9 cellular contexts compared by ENCODE assay signal in genomic region chr2:96533292-96534073, GRCh38. TPM values are rescaled to one million over a fixed set of nuclear protein-coding genes. Genes with fewer than 3 reads are reported as not detected.
DNase-seq lines count a peak whose midpoint lies in the region; ATAC-seq and TF ChIP-seq lines count a peak whose summit lies in the region.
"Had no signal": no experiment of that assay in that cellular context is flagged by ENCODE, and none has a peak within 500 bp of the region (broad histone marks: within the 10 kb centered on the region; RNA-seq: fewer than 3 reads in every experiment).

No MANE protein-coding gene starts in this region.

- H3K9me3 ChIP-seq in AG04450 (ENCODE audit: control insufficient read depth, insufficient read depth, low read length), result no peaks in the 10 kb centered on the region; the same call in 1 of the 2 replicates
- H3K9me3 ChIP-seq in naive thymus-derived CD4-positive, alpha-beta T cell (ENCODE audit: control insufficient read depth in 2 of 3, low read length in 3 of 3), result no peaks in the 10 kb centered on the region
- H3K9me3 ChIP-seq: SJSA1 had no signal

- ATAC-seq in naive thymus-derived CD4-positive, alpha-beta T cell, result no peak
- no peak for ATAC-seq in GM21381 (IDR thresholded peaks at IDR 0.05; ENCODE audit: unreplicated experiment)
- no peak for ATAC-seq in activated CD8-positive, alpha-beta memory T cell treated with anti-CD3 and anti-CD28 coated beads, Interleukin-2, amount 10 ng/mL, durations not matched to agents 7 days and 5 days

- POLR2A ChIA-PET in AG04450 (lab: Yijun Ruan, JAX), result no interaction called here
- POLR2A ChIA-PET in naive thymus-derived CD4-positive, alpha-beta T cell (lab: Charles Lee), result interaction anchor here (0.8 to 17.2 kb wide), 4 partner anchors 11 to 47 kb away, joined by 3 to 241 read pairs (median 4); no protein-coding TSS in a partner anchor

- no peaks in the 10 kb centered on the region for H3K27me3 ChIP-seq in AG04450 (ENCODE audit: control insufficient read depth, insufficient read depth, low read length)
- no peaks in the 10 kb centered on the region for H3K27me3 ChIP-seq in naive thymus-derived CD4-positive, alpha-beta T cell (ENCODE audit: control insufficient read depth in 2 of 2, insufficient read depth in 2 of 2, low read length in 2 of 2)
- H3K27me3 ChIP-seq: SJSA1 had no signal

- peaks cover 0 to 13% (median 0%) of the 10 kb centered on the region in 3 experiments for H3K36me3 ChIP-seq in naive thymus-derived CD4-positive, alpha-beta T cell (ENCODE audit: control insufficient read depth in 2 of 3, insufficient read depth in 3 of 3, low read length in 3 of 3)

- peaks cover 12% of the 10 kb centered on the region for H3K27me3 Mint-ChIP-seq in dendritic cell treated with granulocyte-macrophage colony-stimulating factor and Interleukin-4, amounts not matched to agents 40 ng/mL and 50 ng/mL, for 4 days
- no peaks in the 10 kb centered on the region for H3K27me3 Mint-ChIP-seq in naive thymus-derived CD4-positive, alpha-beta T cell
- no peaks in the 10 kb centered on the region for H3K27me3 Mint-ChIP-seq in activated CD8-positive, alpha-beta memory T cell treated with anti-CD3 and anti-CD28 coated beads, Interleukin-2, amount 10 ng/mL, durations not matched to agents 7 days and 5 days

- intact Hi-C loops in dendritic cell treated with granulocyte-macrophage colony-stimulating factor and Interleukin-4, amounts not matched to agents 40 ng/mL and 50 ng/mL, for 4 days (cut with micrococcal nuclease), result loop anchor here (2.0 kb wide), 1 partner anchor 47 kb away; no protein-coding TSS in a partner anchor
- intact Hi-C loops in naive thymus-derived CD4-positive, alpha-beta T cell (cut with micrococcal nuclease), result loop anchor here in 1 of 2 donors (10.0 kb wide), 1 partner anchor 1509 kb away; the partner anchor contains the start of gene MAL

- H3K27ac Mint-ChIP-seq in dendritic cell treated with granulocyte-macrophage colony-stimulating factor and Interleukin-4, amounts not matched to agents 40 ng/mL and 50 ng/mL, for 4 days, result peak overlapping the region; percentile 89
- peak overlapping the region in 8 of 9 donors; percentile 9 to 94 (median 40) for H3K27ac Mint-ChIP-seq in naive thymus-derived CD4-positive, alpha-beta T cell
- H3K27ac Mint-ChIP-seq in activated CD8-positive, alpha-beta memory T cell treated with anti-CD3 and anti-CD28 coated beads, Interleukin-2, amount 10 ng/mL, durations not matched to agents 7 days and 5 days, result no peak overlapping the region

- H3K4me3 ChIP-seq in AG04450 (ENCODE audit: low read depth, low read length), result no peak overlapping the region
- H3K4me3 ChIP-seq in naive thymus-derived CD4-positive, alpha-beta T cell (ENCODE audit: low read length), result no peak overlapping the region
- H3K4me3 ChIP-seq: SJSA1 had no signal

- peaks cover 24 to 32% of the 10 kb centered on the region in 2 donors for H3K4me1 ChIP-seq in naive thymus-derived CD4-positive, alpha-beta T cell (ENCODE audit: control insufficient read depth in 2 of 2, insufficient read depth in 2 of 2, low read length in 2 of 2)

- DNase-seq in AG04450 (ENCODE audit: low read depth, low spot score), result no peak
- DNase-seq in M059J (ENCODE audit: low read depth), result peak; percentile 74
- DNase-seq in naive thymus-derived CD4-positive, alpha-beta T cell, result peak in 1 of 9 donors; percentile 8
- no peak for DNase-seq in DMS79 (lab: John Stamatoyannopoulos, UW)
- no peak for DNase-seq in activated CD4-positive, CD25-positive, alpha-beta regulatory T cell (lab: John Stamatoyannopoulos, UW)
- no peak for DNase-seq in activated CD8-positive, alpha-beta memory T cell treated with anti-CD3 and anti-CD28 coated beads, Interleukin-2, amount 10 ng/mL, durations not matched to agents 7 days and 5 days

- CTCF ChIA-PET in AG04450 (lab: Charles Lee), result interaction anchor here (0.6 to 2.8 kb wide), 5 partner anchors 15 to 357 kb away, joined by 3 to 16 read pairs (median 5); no protein-coding TSS in a partner anchor
- CTCF ChIA-PET in naive thymus-derived CD4-positive, alpha-beta T cell (lab: Charles Lee), result interaction anchor here (0.6 to 2.1 kb wide), 10 partner anchors 7 to 418 kb away, joined by 3 to 7 read pairs (median 3); no protein-coding TSS in a partner anchor
- CTCF ChIA-PET in activated CD8-positive, alpha-beta memory T cell treated with anti-CD3 and anti-CD28 coated beads, Interleukin-2, amount 10 ng/mL, durations not matched to agents 7 days and 5 days (lab: Charles Lee), result interaction anchor here (0.8 to 2.4 kb wide), 9 partner anchors 8 to 217 kb away, joined by 3 to 11 read pairs (median 3); no protein-coding TSS in a partner anchor

- TF ChIP-seq CTCF in AG04450 (IDR thresholded peaks at IDR 0.05; ENCODE audit: low read depth, low read length), result no peak

- H3K36me3 Mint-ChIP-seq in dendritic cell treated with granulocyte-macrophage colony-stimulating factor and Interleukin-4, amounts not matched to agents 40 ng/mL and 50 ng/mL, for 4 days (ENCODE audit: low read depth), result peaks cover 14% of the 10 kb centered on the region
- H3K36me3 Mint-ChIP-seq in naive thymus-derived CD4-positive, alpha-beta T cell, result peaks cover 0 to 2% (median 0%) of the 10 kb centered on the region in 5 donors
- H3K36me3 Mint-ChIP-seq in activated CD8-positive, alpha-beta memory T cell treated with anti-CD3 and anti-CD28 coated beads, Interleukin-2, amount 10 ng/mL, durations not matched to agents 7 days and 5 days, result peaks cover 1% of the 10 kb centered on the region

- no peaks in the 10 kb centered on the region for H3K9me3 Mint-ChIP-seq in dendritic cell treated with granulocyte-macrophage colony-stimulating factor and Interleukin-4, amounts not matched to agents 40 ng/mL and 50 ng/mL, for 4 days
- H3K9me3 Mint-ChIP-seq in naive thymus-derived CD4-positive, alpha-beta T cell, result peaks cover 0 to 7% (median 0%) of the 10 kb centered on the region in 11 donors
- no peaks in the 10 kb centered on the region for H3K9me3 Mint-ChIP-seq in activated CD8-positive, alpha-beta memory T cell treated with anti-CD3 and anti-CD28 coated beads, Interleukin-2, amount 10 ng/mL, durations not matched to agents 7 days and 5 days (ENCODE audit: low read depth)

- no peak overlapping the region for H3K4me3 Mint-ChIP-seq in dendritic cell treated with granulocyte-macrophage colony-stimulating factor and Interleukin-4, amounts not matched to agents 40 ng/mL and 50 ng/mL, for 4 days
- H3K4me3 Mint-ChIP-seq in naive thymus-derived CD4-positive, alpha-beta T cell, result no peak overlapping the region
- H3K4me3 Mint-ChIP-seq in activated CD8-positive, alpha-beta memory T cell treated with anti-CD3 and anti-CD28 coated beads, Interleukin-2, amount 10 ng/mL, durations not matched to agents 7 days and 5 days, result no peak overlapping the region

- peak overlapping the region; percentile 33 for H3K27ac ChIP-seq in AG04450 (ENCODE audit: low read depth, low read length)
- no peak overlapping the region for H3K27ac ChIP-seq in naive thymus-derived CD4-positive, alpha-beta T cell (ENCODE audit: low read depth, low read length)

- peaks cover 81% of the 10 kb centered on the region for H3K4me1 Mint-ChIP-seq in dendritic cell treated with granulocyte-macrophage colony-stimulating factor and Interleukin-4, amounts not matched to agents 40 ng/mL and 50 ng/mL, for 4 days (ENCODE audit: low read depth)
- H3K4me1 Mint-ChIP-seq in naive thymus-derived CD4-positive, alpha-beta T cell, result peaks cover 33 to 78% (median 48%) of the 10 kb centered on the region in 7 donors
- H3K4me1 Mint-ChIP-seq in activated CD8-positive, alpha-beta memory T cell treated with anti-CD3 and anti-CD28 coated beads, Interleukin-2, amount 10 ng/mL, durations not matched to agents 7 days and 5 days, result peaks cover 74% of the 10 kb centered on the region

RNA-seq across cellular contexts. Expression of gene ARID5A, which starts 3.1 kb away (rescaled TPM):
- polyA plus RNA-seq in AG04450 (2011; rRNA removed), result 3.1 and 5.0 TPM in 2 replicates
- polyA minus RNA-seq in AG04450 (2011; rRNA and poly(A)+ RNA removed), result 2.4 and 4.3 TPM in 2 replicates
- 7.0 and 15.1 TPM in 2 replicates for total RNA-seq in M059J (2014; rRNA removed; shearing (Covaris generic))
- total RNA-seq in naive thymus-derived CD4-positive, alpha-beta T cell, result 100 to 1,000 TPM in 3 of 5 experiments, 10 to 100 TPM in 2; 82.4 to 182 (median 113) TPM
- 100 to 1,000 TPM in 1 of 2 donors, 10 to 100 TPM in 1; 52.2 to 111 TPM for polyA plus RNA-seq in naive thymus-derived CD4-positive, alpha-beta T cell
- 10 to 100 TPM; 57.9 to 70.5 TPM for total RNA-seq in activated CD8-positive, alpha-beta memory T cell treated with anti-CD3 and anti-CD28 coated beads, Interleukin-2, amount 10 ng/mL, durations not matched to agents 7 days and 5 days

RNA-seq across cellular contexts. Expression of gene NEURL3, which starts 28.3 kb away (rescaled TPM):
- polyA plus RNA-seq in AG04450 (2011; rRNA removed), result not detected in 2 replicates
- polyA minus RNA-seq in AG04450 (2011; rRNA and poly(A)+ RNA removed), result not detected in 2 replicates
- 0.59 and 1.1 TPM in 2 replicates for total RNA-seq in M059J (2014; rRNA removed; shearing (Covaris generic))
- total RNA-seq in naive thymus-derived CD4-positive, alpha-beta T cell, result 1 to 10 TPM in 1 of 5 experiments, under 1 TPM in 2, not detected in 2; 0.27 to 1.3 (median 0.43) TPM
- polyA plus RNA-seq in naive thymus-derived CD4-positive, alpha-beta T cell, result not detected
- under 1 TPM; 0.38 to 0.52 TPM for total RNA-seq in activated CD8-positive, alpha-beta memory T cell treated with anti-CD3 and anti-CD28 coated beads, Interleukin-2, amount 10 ng/mL, durations not matched to agents 7 days and 5 days
- total RNA-seq: SJSA1 had no signal
